8 cellular contexts compared by ENCODE assay signal in the genomic region with DNA sequence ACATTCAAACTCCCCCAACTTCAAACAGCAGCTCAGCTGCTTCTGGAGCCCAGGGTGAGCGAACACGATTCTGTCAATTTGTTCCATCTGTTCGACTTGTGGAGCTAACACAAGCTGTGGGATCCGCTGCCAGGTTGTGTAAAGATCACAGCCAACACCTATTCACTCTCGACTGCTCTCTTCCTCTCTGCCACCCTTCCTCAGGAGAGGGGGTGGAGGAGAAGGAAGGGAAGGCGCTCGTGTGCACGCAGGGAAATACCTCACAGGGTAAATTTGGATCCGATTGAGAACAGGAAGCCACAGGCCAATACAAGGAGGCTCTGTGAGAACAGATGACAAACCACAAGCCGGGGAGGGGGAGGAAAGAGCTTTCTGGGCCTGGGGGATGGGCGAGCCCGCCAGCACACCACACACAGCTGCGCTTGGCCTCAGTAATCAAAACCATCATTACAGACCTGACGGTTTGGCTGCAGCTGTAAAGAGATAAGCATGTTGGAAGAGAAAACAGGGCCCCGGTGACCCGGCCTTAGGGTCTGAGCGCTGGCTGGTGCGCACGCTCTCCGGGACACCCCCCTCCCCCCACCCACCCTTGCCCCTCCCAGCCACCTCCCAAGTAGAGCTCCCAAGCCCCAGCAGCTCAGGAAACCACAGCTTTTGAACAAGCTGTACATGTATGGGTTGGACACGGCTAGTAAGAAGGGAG. TPM values are rescaled to one million over a fixed set of nuclear protein-coding genes. Genes with fewer than 3 reads are reported as not detected.
A peak's percentile ranks its signal among the peaks of the same experiment; 100 is the strongest.
DNase-seq lines count a peak whose midpoint lies in the region; ATAC-seq and TF ChIP-seq lines count a peak whose summit lies in the region.

No MANE protein-coding gene starts in this region.

- TF ChIP-seq CTCF in type B pancreatic cell (conservative IDR thresholded peaks at IDR 0.05), result no peak

- CTCF ChIA-PET in CD4-positive, alpha-beta memory T cell (lab: Charles Lee; ENCODE audit: partially characterized antibody), result interaction anchor here (0.9 to 1.0 kb wide), 2 partner anchors 13 to 44 kb away, joined by 3 read pairs; no protein-coding TSS in a partner anchor

- POLR2A ChIA-PET in CD4-positive, alpha-beta memory T cell (lab: Charles Lee; ENCODE audit: partially characterized antibody), result interaction anchor here (1.0 to 2.5 kb wide), 4 partner anchors 32 to 413 kb away, joined by 8 to 14 read pairs (median 12); partner anchors contain the start of gene ERCC6L2

- H3K4me3 Mint-ChIP-seq in CD4-positive, alpha-beta memory T cell, result peak overlapping the region; percentile 83 to 90 (median 88)
- peak overlapping the region; percentile 84 for H3K4me3 Mint-ChIP-seq in type B pancreatic cell

- peaks cover 26% of the 10 kb centered on the region for H3K4me1 ChIP-seq in CD4-positive, alpha-beta memory T cell (ENCODE audit: insufficient read depth, low read length)

- no peaks in the 10 kb centered on the region for H3K9me3 ChIP-seq in CD4-positive, alpha-beta memory T cell (ENCODE audit: control insufficient read depth in 1 of 2, low read length in 2 of 2)

- peak overlapping the region; percentile 5 to 40 for H3K4me3 ChIP-seq in CD4-positive, alpha-beta memory T cell (ENCODE audit: low read length in 2 of 2)

- H3K27ac ChIP-seq in CD4-positive, alpha-beta memory T cell (ENCODE audit: low read depth, low read length), result peak overlapping the region; percentile 22

- H3K36me3 ChIP-seq in CD4-positive, alpha-beta memory T cell (ENCODE audit: insufficient read depth, low read length), result peaks cover 10% of the 10 kb centered on the region

- peak; percentile 87 to 91 (median 88) for DNase-seq in CD4-positive, alpha-beta memory T cell
- DNase-seq in HS-27A (ENCODE audit: low read depth) (peak; percentile 11), foreskin melanocyte (peak; percentile 85), posterior cingulate gyrus (peak; percentile 60 to 96 (median 78)), type B pancreatic cell (ENCODE audit: extremely low spot score, unreplicated experiment) (peak; percentile 80)
- DNase-seq in activated effector memory CD4-positive, alpha-beta T cell treated with anti-CD3 and anti-CD28 coated beads, Interleukin-2, amount 50 U/mL, for 16 hours, result peak; percentile 86

- TF ChIP-seq POLR2A in Raji (IDR thresholded peaks at IDR 0.05; ENCODE audit: insufficient read depth, low read depth, low read length), result peak; percentile 19; the same call in 1 of the 2 replicates

- H3K36me3 Mint-ChIP-seq in CD4-positive, alpha-beta memory T cell, result peaks cover 33 to 42% of the 10 kb centered on the region in 2 donors
- peaks cover 62% of the 10 kb centered on the region for H3K36me3 Mint-ChIP-seq in type B pancreatic cell

- intact Hi-C loops in CD4-positive, alpha-beta memory T cell (cut with micrococcal nuclease), result loop anchor here (1.0 kb wide), 2 partner anchors 32 to 45 kb away; no protein-coding TSS in a partner anchor
- intact Hi-C loops in posterior cingulate gyrus (cut with DNase I), result loop anchor here (2.0 to 5.0 kb wide), 2 partner anchors 16 to 45 kb away; no protein-coding TSS in a partner anchor

- no peaks in the 10 kb centered on the region for H3K27me3 ChIP-seq in CD4-positive, alpha-beta memory T cell (ENCODE audit: insufficient read depth, low read length)

- peak; percentile 92 for ATAC-seq in GM19467 (IDR thresholded peaks at IDR 0.05; ENCODE audit: unreplicated experiment)

- peaks cover 27 to 60% (median 42%) of the 10 kb centered on the region in 4 donors for H3K4me1 Mint-ChIP-seq in CD4-positive, alpha-beta memory T cell
- H3K4me1 Mint-ChIP-seq in type B pancreatic cell (ENCODE audit: unreplicated experiment), result peaks cover 59% of the 10 kb centered on the region

- peaks cover 0 to 2% of the 10 kb centered on the region in 2 donors for H3K27me3 Mint-ChIP-seq in CD4-positive, alpha-beta memory T cell
- H3K27me3 Mint-ChIP-seq in type B pancreatic cell, result peaks cover 4% of the 10 kb centered on the region

- H3K9me3 Mint-ChIP-seq in CD4-positive, alpha-beta memory T cell, result peaks cover 0 to 2% (median 0%) of the 10 kb centered on the region in 8 donors
- no peaks in the 10 kb centered on the region for H3K9me3 Mint-ChIP-seq in type B pancreatic cell

- H3K27ac Mint-ChIP-seq in CD4-positive, alpha-beta memory T cell, result peak overlapping the region; percentile 74 to 96 (median 87)
- peak overlapping the region; percentile 80 for H3K27ac Mint-ChIP-seq in type B pancreatic cell

RNA-seq across cellular contexts. Expression of gene PTCH1, which starts 54.2 kb away (rescaled TPM):
- total RNA-seq in CD4-positive, alpha-beta memory T cell, result 10 to 100 TPM; 18.8 to 23.0 TPM
- polyA plus RNA-seq in CD4-positive, alpha-beta memory T cell, result 10 to 100 TPM in 1 of 2 donors, 1 to 10 TPM in 1; 2.7 to 13.5 TPM
- 41.7 and 123 TPM in 2 replicates for total RNA-seq in type B pancreatic cell (ENCODE audit: low replicate concordance)

Comparison
In these comparisons a context has a peak if more than half of its experiments do, and no peak if none do; other contexts are left out.
1. Peak in every context shown above with its lines: DNase-seq, ATAC-seq, H3K4me3 ChIP-seq and H3K27ac ChIP-seq.
2. DNase-seq: peak in every context shown above with its lines; median percentile 88 in CD4-positive, alpha-beta memory T cell; 86 in activated effector memory CD4-positive, alpha-beta T cell treated with anti-CD3 and anti-CD28 coated beads, Interleukin-2, amount 50 U/mL, for 16 hours; 85 in foreskin melanocyte; 80 in type B pancreatic cell; 78 in posterior cingulate gyrus; 11 in HS-27A.